In the genomic region with DNA sequence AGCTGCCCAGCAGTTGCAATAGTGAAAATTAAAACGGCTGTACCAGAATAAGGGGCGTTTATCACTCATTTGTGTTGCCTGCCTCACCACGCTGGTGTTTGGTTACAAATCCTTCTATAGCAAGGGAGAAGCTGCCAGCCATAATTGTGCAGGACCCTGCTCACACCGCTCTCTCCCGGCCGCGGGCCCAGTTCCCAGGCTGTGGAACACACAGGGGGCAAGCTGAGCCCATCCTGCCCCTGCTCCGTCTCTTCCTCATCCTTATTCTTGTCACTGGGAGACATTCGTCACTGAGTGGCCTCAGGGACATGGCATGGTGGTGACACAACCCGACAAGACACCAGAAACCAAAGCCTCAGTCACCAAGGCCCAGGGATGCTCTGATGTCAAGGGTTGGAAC, we compare ENCODE assay signal across 18 cellular contexts.
DNase-seq lines count a peak whose midpoint lies in the region; ATAC-seq and TF ChIP-seq lines count a peak whose summit lies in the region.
"Had no signal": no experiment of that assay in that cellular context is flagged by ENCODE, and none has a peak within 500 bp of the region (broad histone marks: within the 10 kb centered on the region; RNA-seq: fewer than 3 reads in every experiment).

No MANE protein-coding gene starts in this region.

- H3K27ac ChIP-seq in right atrium auricular region (no peak overlapping the region), heart left ventricle (no peak overlapping the region)
- H3K27ac ChIP-seq: BLaER1 treated with 17β-estradiol and CSF1 and Interleukin-3, amounts not matched to agents 10 nM and 100 nM had no signal

- TF ChIP-seq CTCF in right atrium auricular region (IDR thresholded peaks at IDR 0.05): no peak
- TF ChIP-seq CTCF in heart left ventricle (IDR thresholded peaks at IDR 0.05): no peak
- no peak for TF ChIP-seq CTCF in osteocyte (IDR thresholded peaks at IDR 0.05)
- TF ChIP-seq CTCF in GM10266 (IDR thresholded peaks at IDR 0.05; ENCODE audit: control insufficient read depth, insufficient read depth, low read depth, missing control alignments): no peak

- DNase-seq in right atrium auricular region (ENCODE audit: low spot score): peak; percentile 23
- DNase-seq in heart left ventricle: no peak
- DNase-seq in islet precursor cell: peak; percentile 49
- DNase-seq in osteocyte (ENCODE audit: extremely low spot score, unreplicated experiment): peak; percentile 80
- no peak for DNase-seq in left colon
- DNase-seq in stimulated activated CD4-positive, alpha-beta T cell treated with anti-CD3 and anti-CD28 coated beads, Interleukin-12 subunit alpha, Interleukin-12 subunit beta, amount 100 ng/mL, for 4 hours: no peak
- no peak for DNase-seq in GM10266 (ENCODE audit: extremely low spot score)
- DNase-seq: Calu3, DMS79 treated with DMSO at 0.1 percent for 48 hours, GF-D8, HFFc6 had no signal

- no peaks in the 10 kb centered on the region for H3K9me3 Mint-ChIP-seq in osteocyte (ENCODE audit: unreplicated experiment)
- H3K9me3 Mint-ChIP-seq: CD8-positive, alpha-beta T cell; IgD-negative memory B cell had no signal

- TF ChIP-seq POLR2A in heart left ventricle (IDR thresholded peaks at IDR 0.05): no peak

- H3K4me1 Mint-ChIP-seq in osteocyte (ENCODE audit: unreplicated experiment): peaks cover 3% of the 10 kb centered on the region
- H3K4me1 Mint-ChIP-seq: B cell had no signal

- H3K27me3 ChIP-seq in right atrium auricular region: no peaks in the 10 kb centered on the region
- no peaks in the 10 kb centered on the region for H3K27me3 ChIP-seq in heart left ventricle

- peaks cover 40% of the 10 kb centered on the region for H3K36me3 Mint-ChIP-seq in osteocyte (ENCODE audit: unreplicated experiment)
- H3K36me3 Mint-ChIP-seq: IgD-negative memory B cell had no signal

- H3K4me3 Mint-ChIP-seq in osteocyte (ENCODE audit: unreplicated experiment): no peak overlapping the region
- H3K4me3 Mint-ChIP-seq: B cell; CD8-positive, alpha-beta T cell; GM23338; HFFc6; IgD-negative memory B cell had no signal

- ATAC-seq in heart left ventricle (no peak), left colon (no peak)
- ATAC-seq: CD8-positive, alpha-beta T cell; GM12878; GM23338; HCT116 had no signal

- H3K36me3 ChIP-seq in right atrium auricular region (peaks cover 89% of the 10 kb centered on the region), heart left ventricle (peaks cover 0 to 97% (median 66%) of the 10 kb centered on the region in 9 donors)
- H3K36me3 ChIP-seq: BLaER1 treated with 17β-estradiol and CSF1 and Interleukin-3, amounts not matched to agents 10 nM and 100 nM had no signal

- no peaks in the 10 kb centered on the region for H3K27me3 Mint-ChIP-seq in osteocyte (ENCODE audit: unreplicated experiment)
- H3K27me3 Mint-ChIP-seq: B cell, IgD-negative memory B cell had no signal

- intact Hi-C loops in heart left ventricle (cut with DNase I) (no loop called here), left colon (cut with DNase I, micrococcal nuclease) (no loop called here)

- peaks cover 0 to 6% of the 10 kb centered on the region in 2 donors for H3K4me1 ChIP-seq in right atrium auricular region
- H3K4me1 ChIP-seq in heart left ventricle: peaks cover 0 to 6% (median 0%) of the 10 kb centered on the region in 12 donors

- H3K4me3 ChIP-seq in right atrium auricular region: no peak overlapping the region
- H3K4me3 ChIP-seq in heart left ventricle: no peak overlapping the region
- H3K4me3 ChIP-seq: BLaER1 treated with 17β-estradiol and CSF1 and Interleukin-3, amounts not matched to agents 10 nM and 100 nM; GM12878; GM23338 had no signal

- 78 to 91% (median 83%) methylated on average over 10 of the region's 10 CpGs for WGBS in heart left ventricle, 4 donors

- H3K9me3 ChIP-seq in right atrium auricular region (no peaks in the 10 kb centered on the region), heart left ventricle (no peaks in the 10 kb centered on the region)
- H3K9me3 ChIP-seq: BLaER1 treated with 17β-estradiol and CSF1 and Interleukin-3, amounts not matched to agents 10 nM and 100 nM had no signal

- H3K27ac Mint-ChIP-seq in osteocyte (ENCODE audit: unreplicated experiment): no peak overlapping the region
- H3K27ac Mint-ChIP-seq: B cell; CD8-positive, alpha-beta T cell; GM23338; HFFc6; IgD-negative memory B cell had no signal

Comparison
In these comparisons a context has a peak if more than half of its experiments do, and no peak if none do; other contexts are left out.
1. DNase-seq: peak in right atrium auricular region (single experiment), islet precursor cell (single experiment) and osteocyte (single experiment); none in heart left ventricle (0 of 5), left colon (0 of 2), stimulated activated CD4-positive, alpha-beta T cell treated with anti-CD3 and anti-CD28 coated beads, Interleukin-12 subunit alpha, Interleukin-12 subunit beta, amount 100 ng/mL, for 4 hours (single experiment) and GM10266 (single experiment).